ENCODE assay signal across 1 cellular context in genomic region chr11:44256673-44257291, GRCh38.
A peak's percentile ranks its signal among the peaks of the same experiment; 100 is the strongest.
TF ChIP-seq lines count a peak whose summit lies in the region.

No MANE protein-coding gene starts in this region.

TF ChIP-seq in HepG2, 621 proteins besides CTCF, POLR2A, EP300 and RAD21 (continued from another document):
- TF ChIP-seq HNF1A (IDR thresholded peaks at IDR 0.05; ENCODE audit: low read depth) (no peak), HNF1A (CRISPR knock-in tag; IDR thresholded peaks at IDR 0.05; ENCODE audit: borderline replicate concordance) (no peak), HNF4A (CRISPR knock-in tag; IDR thresholded peaks at IDR 0.05) (peak; percentile 12; the same call in 1 of the 2 replicates), RERE (CRISPR knock-in tag; IDR thresholded peaks at IDR 0.05; ENCODE audit: low read depth) (no peak), ZNF629 (CRISPR knock-in tag; conservative IDR thresholded peaks at IDR 0.05) (peak; percentile 68), ZNF317 (CRISPR knock-in tag; IDR thresholded peaks at IDR 0.05) (0 out of 2 replicates have a peak, but pooled peaks have one; percentile 68), GABPB1 (CRISPR knock-in tag; IDR thresholded peaks at IDR 0.05) (no peak), PREB (CRISPR knock-in tag; IDR thresholded peaks at IDR 0.05) (no peak), ZNF451 (CRISPR knock-in tag; IDR thresholded peaks at IDR 0.05) (no peak), ZNF234 (CRISPR knock-in tag; conservative IDR thresholded peaks at IDR 0.05) (no peak), PRDM10 (CRISPR knock-in tag; IDR thresholded peaks at IDR 0.05; ENCODE audit: low read depth) (no peak), YY1 (IDR thresholded peaks at IDR 0.05; ENCODE audit: insufficient read depth, insufficient replicate concordance, low read depth, low read length) (no peak), ZNF446 (CRISPR knock-in tag; IDR thresholded peaks at IDR 0.05) (no peak), ZNF878 (CRISPR knock-in tag; IDR thresholded peaks at IDR 0.05) (no peak), ZFP1 (CRISPR knock-in tag; IDR thresholded peaks at IDR 0.05) (no peak), RFX3 (CRISPR knock-in tag; IDR thresholded peaks at IDR 0.05) (no peak), NFE2L2 (IDR thresholded peaks at IDR 0.05; ENCODE audit: low read length) (no peak), RXRA (CRISPR knock-in tag; IDR thresholded peaks at IDR 0.05) (no peak), JDP2 (CRISPR knock-in tag; IDR thresholded peaks at IDR 0.05; ENCODE audit: borderline replicate concordance) (no peak), ADNP (CRISPR knock-in tag; IDR thresholded peaks at IDR 0.05) (no peak)
